ENCODE assay signal across 8 cellular contexts in the genomic region with DNA sequence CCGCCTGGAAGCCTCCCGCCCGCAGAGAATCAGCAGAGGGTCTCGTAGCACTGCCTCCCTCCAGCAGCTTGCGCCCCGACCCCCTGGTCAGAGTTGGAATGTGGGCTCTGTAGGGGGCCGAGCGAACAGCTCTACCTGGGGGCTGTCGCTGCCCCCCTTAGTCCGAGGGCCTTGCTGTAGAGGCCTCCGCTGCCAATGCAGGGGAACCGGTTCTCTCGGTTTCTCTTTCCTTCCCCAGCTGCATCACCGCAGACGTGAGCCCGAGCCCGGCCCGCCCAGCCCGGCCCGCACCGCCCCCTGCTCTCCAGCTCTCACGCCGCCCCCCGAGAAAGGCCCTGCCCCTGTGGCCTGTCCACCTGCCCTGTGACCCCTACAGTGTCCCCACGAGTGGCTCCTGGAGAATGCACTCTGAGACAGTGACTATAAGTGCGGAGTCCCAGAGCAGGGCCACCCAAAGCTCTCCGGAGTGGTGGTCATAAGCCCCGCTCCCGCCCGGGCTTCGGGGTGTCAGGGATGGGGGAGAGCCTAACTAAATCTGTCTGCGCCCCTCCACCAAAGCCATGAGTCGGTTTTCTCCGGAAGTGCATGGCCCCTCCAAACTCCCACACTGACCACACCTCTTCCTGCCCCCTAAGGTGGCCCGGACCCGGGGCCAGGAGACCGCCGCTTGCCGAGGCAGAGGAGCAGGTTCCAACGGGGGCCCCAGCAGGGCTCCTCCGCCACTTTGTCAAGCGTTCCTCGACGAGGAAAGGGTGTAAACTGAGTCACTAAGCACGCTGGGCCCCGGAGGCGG. TPM values are rescaled to one million over a fixed set of nuclear protein-coding genes. Genes with fewer than 3 reads are reported as not detected.
A peak's percentile ranks its signal among the peaks of the same experiment; 100 is the strongest.
DNase-seq lines count a peak whose midpoint lies in the region; ATAC-seq and FAIRE-seq lines count a peak whose summit lies in the region.

No MANE protein-coding gene starts in this region.

- H3K27me3 ChIP-seq in GM23248 (replicated peaks; ENCODE audit: insufficient read depth) (peaks cover 24% of the 10 kb centered on the region), esophagus (ENCODE audit: control insufficient read depth in 1 of 2, insufficient read depth in 2 of 2, low read length in 2 of 2) (no peaks in the 10 kb centered on the region), neuronal stem cell (ENCODE audit: control insufficient read depth in 3 of 3, insufficient read depth in 3 of 3, low read depth in 1 of 3, low read length in 3 of 3) (peaks cover 34 to 54% (median 54%) of the 10 kb centered on the region in 3 experiments)

- DNase-seq in Daoy (ENCODE audit: low read depth) (peak; percentile 33), GM23248 (peak; percentile 54), SK-N-MC (ENCODE audit: low read depth, low spot score) (no peak), neuronal stem cell (ENCODE audit: low spot score) (no peak), frontal cortex (ENCODE audit: low spot score in 2 of 2) (no peak), cerebellar nuclear complex (lab: John Stamatoyannopoulos, UW) (no peak)

- H3K4me2 ChIP-seq in GM23248 (ENCODE audit: unreplicated experiment), result peak overlapping the region; percentile 88
- H3K4me2 ChIP-seq in neuronal stem cell (ENCODE audit: insufficient read depth, low read length, poor library complexity, severe bottlenecking), result peak overlapping the region; percentile 99

- no peaks in the 10 kb centered on the region for H3K79me1 ChIP-seq in neuronal stem cell (ENCODE audit: low read depth, low read length)

- H3K79me2 ChIP-seq in GM23248 (ENCODE audit: insufficient read depth), result no peaks in the 10 kb centered on the region

- no peak overlapping the region for H4K91ac ChIP-seq in neuronal stem cell (ENCODE audit: low read depth, low read length, poor library complexity)

- H3K14ac ChIP-seq in neuronal stem cell (ENCODE audit: low read length), result peak overlapping the region; percentile 38

- no peak overlapping the region for H3K4ac ChIP-seq in neuronal stem cell (ENCODE audit: low read length)

- 5 to 7% methylated on average over 32 to 40 of the region's 47 CpGs for WGBS in GM23248 (ENCODE audit: low coverage in 1 of 2, low lambda C conversion rate in 2 of 2, missing lambda C conversion rate in 2 of 2), 2 experiments
- WGBS in esophagus, 2 donors, result 9 to 10% methylated on average over 46 to 47 of the region's 47 CpGs
- no CpG with 5 or more reads among the region's 47 CpGs for WGBS in neuronal stem cell (ENCODE audit: extremely low coverage in 2 of 2, insufficient read length in 2 of 2, insufficient replicate concordance in 1 of 2), 2 donors

- peak overlapping the region; percentile 67 for H3K4me3 ChIP-seq in GM23248
- H3K4me3 ChIP-seq in SK-N-MC, result peak overlapping the region; percentile 81
- peak overlapping the region; percentile 55 to 62 for H3K4me3 ChIP-seq in esophagus (ENCODE audit: low read depth in 1 of 2, low read length in 2 of 2)
- H3K4me3 ChIP-seq in neuronal stem cell (ENCODE audit: low read length in 2 of 2), result peak overlapping the region; percentile 52 to 76

- no peaks in the 10 kb centered on the region for H4K20me1 ChIP-seq in GM23248 (ENCODE audit: insufficient read depth)

- no peak for FAIRE-seq in frontal cortex (lab: Jason Lieb, UNC)

- H2AFZ ChIP-seq in GM23248 (0 out of 2 replicates have a peak overlapping the region, but pooled peaks have one; percentile 33), neuronal stem cell (ENCODE audit: low read length) (peak overlapping the region; percentile 92)

- peak overlapping the region; percentile 75 for H2BK15ac ChIP-seq in neuronal stem cell (ENCODE audit: low read length)

- ATAC-seq in HG03565 (IDR thresholded peaks at IDR 0.05; ENCODE audit: unreplicated experiment), result no peak

- 0 out of 2 replicates have a peak, but pooled peaks cover 4% of the 10 kb centered on the region for H3K4me1 ChIP-seq in GM23248 (ENCODE audit: insufficient read depth)
- H3K4me1 ChIP-seq in esophagus (ENCODE audit: control insufficient read depth in 2 of 2, insufficient read depth in 2 of 2, low read length in 1 of 2), result peaks cover 0 to 17% of the 10 kb centered on the region in 2 donors
- peaks cover 5 to 16% of the 10 kb centered on the region in 2 donors for H3K4me1 ChIP-seq in neuronal stem cell (ENCODE audit: control insufficient read depth in 2 of 2, insufficient read depth in 1 of 2, low read depth in 1 of 2, low read length in 2 of 2)

- H3K9me3 ChIP-seq in GM23248 (ENCODE audit: low read depth) (no peaks in the 10 kb centered on the region), SK-N-MC (ENCODE audit: low read depth, low read length) (no peaks in the 10 kb centered on the region), esophagus (ENCODE audit: control insufficient read depth in 2 of 2, insufficient read depth in 1 of 2, low read depth in 1 of 2, low read length in 1 of 2) (no peaks in the 10 kb centered on the region), neuronal stem cell (replicated peaks in 1 of 2; ENCODE audit: control insufficient read depth in 2 of 2, insufficient read depth in 1 of 2, low read depth in 1 of 2, low read length in 2 of 2) (peaks cover 0 to 2% of the 10 kb centered on the region in 2 donors)

- H3F3A ChIP-seq in GM23248 (ENCODE audit: insufficient read depth), result peaks cover 9% of the 10 kb centered on the region

- no peak overlapping the region for H3K23ac ChIP-seq in neuronal stem cell (ENCODE audit: low read depth, low read length, poor library complexity)

- in situ Hi-C loops in GM23248 (cut with MboI), result no loop called here

- peak overlapping the region; percentile 58 for H2BK12ac ChIP-seq in neuronal stem cell (ENCODE audit: low read length)

- H3K27ac ChIP-seq in GM23248 (no peak overlapping the region), SK-N-MC (no peak overlapping the region), esophagus (ENCODE audit: low read depth in 2 of 2, low read length in 1 of 2) (peak overlapping the region; percentile 94 to 98), neuronal stem cell (replicated peaks; ENCODE audit: low read length) (no peak overlapping the region)

- no peak overlapping the region for H4K8ac ChIP-seq in neuronal stem cell (ENCODE audit: low read depth, low read length)

- no peak overlapping the region for H3K9ac ChIP-seq in GM23248
- no peak overlapping the region for H3K9ac ChIP-seq in SK-N-MC (ENCODE audit: insufficient read length)
- no peak overlapping the region for H3K9ac ChIP-seq in neuronal stem cell (ENCODE audit: low read depth, low read length, poor library complexity)

- no peak overlapping the region for H2BK120ac ChIP-seq in neuronal stem cell (ENCODE audit: low read depth, low read length)

- peak overlapping the region; percentile 64 for H3K18ac ChIP-seq in neuronal stem cell (ENCODE audit: low read length)

- peak overlapping the region; percentile 81 for H2AK5ac ChIP-seq in neuronal stem cell (ENCODE audit: low read depth, low read length)

- no peak overlapping the region for H2BK5ac ChIP-seq in neuronal stem cell (ENCODE audit: low read length)

- H3K36me3 ChIP-seq in GM23248 (ENCODE audit: low read depth) (no peaks in the 10 kb centered on the region), SK-N-MC (ENCODE audit: insufficient read depth, low read length) (no peaks in the 10 kb centered on the region), esophagus (ENCODE audit: control insufficient read depth in 2 of 2, insufficient read depth in 2 of 2, low read length in 1 of 2) (peaks cover 0 to 11% of the 10 kb centered on the region in 2 donors), neuronal stem cell (replicated peaks in 1 of 2; ENCODE audit: control insufficient read depth in 2 of 2, insufficient read depth in 2 of 2, low read length in 2 of 2) (no peaks in the 10 kb centered on the region)

- no peaks in the 10 kb centered on the region for H3K9me2 ChIP-seq in GM23248 (ENCODE audit: insufficient read depth)

RNA-seq across cellular contexts. Expression of gene ARHGAP27, which starts 1.7 kb away (rescaled TPM):
- 2.8 and 3.3 TPM in 2 replicates for total RNA-seq in Daoy (2014; rRNA removed; shearing (Covaris generic))
- 1.3 and 3.4 TPM in 2 replicates for total RNA-seq in GM23248 (2014; rRNA removed; shearing (Covaris generic))
- polyA plus RNA-seq in GM23248 (2016; fragmentation: Nextera tagmentation; extraction: Ambion mirVana) (0.33 and 0.59 TPM in 2 replicates), esophagus (100 to 1,000 TPM in 1 of 2 donors, 10 to 100 TPM in 1; 100.0 to 211 TPM)
- polyA plus RNA-seq in neuronal stem cell (2013, experiment 1 of 2), result 1.5 TPM
- 1.4 TPM for polyA plus RNA-seq in neuronal stem cell (2013, experiment 2 of 2)
- total RNA-seq in frontal cortex, result 1.2 TPM

RNA-seq across cellular contexts. Expression of gene PLEKHM1, which starts 59.6 kb away (rescaled TPM):
- 7.7 and 10.0 TPM in 2 replicates for total RNA-seq in Daoy (2014; rRNA removed; shearing (Covaris generic))
- total RNA-seq in GM23248 (2014; rRNA removed; shearing (Covaris generic)), result 19.1 and 26.0 TPM in 2 replicates
- polyA plus RNA-seq in GM23248 (2016; fragmentation: Nextera tagmentation; extraction: Ambion mirVana), result 15.3 and 18.6 TPM in 2 replicates
- 10 to 100 TPM; 43.9 to 80.4 TPM for polyA plus RNA-seq in esophagus
- polyA plus RNA-seq in neuronal stem cell (2013, experiment 1 of 2), result 4.9 TPM
- polyA plus RNA-seq in neuronal stem cell (2013, experiment 2 of 2), result 5.6 TPM
- 13.9 TPM for total RNA-seq in frontal cortex

Comparison
In these comparisons a context has a peak if more than half of its experiments do, and no peak if none do; other contexts are left out.
1. DNase-seq: peak in Daoy (single experiment) and GM23248 (single experiment); none in SK-N-MC (single experiment), neuronal stem cell (single experiment), frontal cortex (0 of 2) and cerebellar nuclear complex (0 of 2).
2. H3K27ac ChIP-seq: peak in esophagus (2 of 2); none in GM23248 (single experiment), SK-N-MC (single experiment) and neuronal stem cell (single experiment).
3. Peak in every context shown above with its lines, with median percentiles within 50 percentile points of each other: H3K4me3 ChIP-seq.